12 cellular contexts compared by ENCODE assay signal in genomic region chr3:121690777-121691405, GRCh38. TPM values are rescaled to one million over a fixed set of nuclear protein-coding genes. Genes with fewer than 3 reads are reported as not detected.
DNase-seq lines count a peak whose midpoint lies in the region; ATAC-seq and TF ChIP-seq lines count a peak whose summit lies in the region.
"Had no signal": no experiment of that assay in that cellular context is flagged by ENCODE, and none has a peak within 500 bp of the region (broad histone marks: within the 10 kb centered on the region; RNA-seq: fewer than 3 reads in every experiment).

No MANE protein-coding gene starts in this region.

- no peaks in the 10 kb centered on the region for H3K4me1 Mint-ChIP-seq in immature natural killer cell

- no peak overlapping the region for H3K27ac ChIP-seq in prostate gland
- H3K27ac ChIP-seq: RWPE1, suprapubic skin, VCaP had no signal

- peaks cover 3 to 9% of the 10 kb centered on the region in 2 donors for H3K36me3 ChIP-seq in prostate gland

- no peak for DNase-seq in immature natural killer cell
- no peak for DNase-seq in prostate gland (ENCODE audit: low spot score)
- no peak for DNase-seq in DMS153 (lab: John Stamatoyannopoulos, UW)
- no peak for DNase-seq in left lobe of liver (ENCODE audit: low spot score)
- DNase-seq: DND-41, NCI-H2029 treated with DMSO at 0.1 percent for 48 hours had no signal

- H3K4me1 ChIP-seq in prostate gland (replicated peaks): no peaks in the 10 kb centered on the region
- H3K4me1 ChIP-seq: suprapubic skin had no signal

- H3K4me3 ChIP-seq in prostate gland: no peak overlapping the region
- H3K4me3 ChIP-seq: suprapubic skin had no signal

- 98% methylated on average over 2 of the region's 2 CpGs for WGBS in prostate gland

- no peaks in the 10 kb centered on the region for H3K9me3 Mint-ChIP-seq in immature natural killer cell

- no peak for TF ChIP-seq POLR2A in prostate gland (IDR thresholded peaks at IDR 0.05)

- H3K4me3 Mint-ChIP-seq in immature natural killer cell: no peak overlapping the region

- H3K27me3 ChIP-seq in prostate gland (replicated peaks; ENCODE audit: insufficient read depth): no peaks in the 10 kb centered on the region
- H3K27me3 ChIP-seq: suprapubic skin had no signal

- peaks cover 36 to 43% (median 41%) of the 10 kb centered on the region in 3 donors for H3K36me3 Mint-ChIP-seq in immature natural killer cell

- intact Hi-C loops in prostate gland (cut with DNase I): no loop called here

- no peaks in the 10 kb centered on the region for H3K27me3 Mint-ChIP-seq in immature natural killer cell (ENCODE audit: low read depth in 3 of 3)

- peak overlapping the region in 5 of 6 donors; percentile 5 to 41 (median 14) for H3K27ac Mint-ChIP-seq in immature natural killer cell

- no peaks in the 10 kb centered on the region for H3K9me3 ChIP-seq in prostate gland
- H3K9me3 ChIP-seq: suprapubic skin had no signal

- TF ChIP-seq CTCF in prostate gland (IDR thresholded peaks at IDR 0.05): no peak

- ATAC-seq in GM18858 (IDR thresholded peaks at IDR 0.05; ENCODE audit: unreplicated experiment) (peak; percentile 85), GM21381 (IDR thresholded peaks at IDR 0.05; ENCODE audit: unreplicated experiment) (peak; percentile 75), HG03469 (IDR thresholded peaks at IDR 0.05; ENCODE audit: unreplicated experiment) (peak; percentile 85), left lobe of liver (no peak)

RNA-seq across cellular contexts. Expression of gene HCLS1, which starts 30.2 kb away (rescaled TPM):
- polyA plus RNA-seq in immature natural killer cell: 100 to 1,000 TPM; 394 to 546 (median 502) TPM
- 10 to 100 TPM; 14.6 to 27.0 TPM for total RNA-seq in prostate gland
- total RNA-seq in left lobe of liver: 15.4 TPM

RNA-seq across cellular contexts. Expression of gene GOLGB1, which starts 58.6 kb away (rescaled TPM):
- 10 to 100 TPM in 1 of 3 donors, 1 to 10 TPM in 2; 1.6 to 12.0 (median 2.5) TPM for polyA plus RNA-seq in immature natural killer cell
- total RNA-seq in prostate gland (100 to 1,000 TPM in 1 of 2 donors, 10 to 100 TPM in 1; 80.3 to 102 TPM), left lobe of liver (26.1 TPM)
